In the genomic region with DNA sequence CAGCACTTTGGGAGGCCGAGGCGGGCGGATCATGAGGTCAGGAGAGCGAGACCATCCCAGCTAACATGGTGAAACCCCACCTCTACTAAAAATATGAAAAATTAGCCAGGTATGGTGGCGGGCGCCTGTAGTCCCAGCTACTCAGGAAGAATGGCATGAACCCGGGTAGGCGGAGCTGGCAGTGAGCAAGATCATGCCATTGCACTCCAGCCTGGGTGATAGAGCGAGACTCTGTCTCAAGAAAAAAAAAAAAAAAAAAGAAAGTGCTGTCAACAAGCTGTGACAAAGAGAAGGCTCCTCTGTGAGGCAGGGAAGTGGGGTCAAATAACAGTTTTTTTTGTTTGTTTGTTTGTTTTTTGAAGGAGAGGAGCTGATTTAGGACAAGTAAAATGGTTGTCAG, we compare ENCODE assay signal across 7 cellular contexts. TPM values are rescaled to one million over a fixed set of nuclear protein-coding genes. Genes with fewer than 3 reads are reported as not detected.
DNase-seq lines count a peak whose midpoint lies in the region; ATAC-seq and TF ChIP-seq lines count a peak whose summit lies in the region.
"Not testable (repeated sequence)": the region's sequence is repeated elsewhere in the genome, so short reads cannot be mapped to it uniquely, and the experiment has no call there.

No MANE protein-coding gene starts in this region.

- H3K9ac ChIP-seq in H9 (ENCODE audit: extremely low read depth, insufficient read length, low read length); endodermal cell (ENCODE audit: extremely low read depth, low read length, poor library complexity, severe bottlenecking): not testable (repeated sequence)

- not testable (repeated sequence) for H2AFZ ChIP-seq in H9 (ENCODE audit: low read length)

- not testable (repeated sequence) for H3K36me3 ChIP-seq in endodermal cell (ENCODE audit: control insufficient read depth, insufficient read depth, low read length)

- H3K9me3 ChIP-seq in H9 (ENCODE audit: control insufficient read depth, low read depth, low read length); endodermal cell (ENCODE audit: control insufficient read depth, low read length): not testable (repeated sequence)

- H4K5ac ChIP-seq in H9 (ENCODE audit: insufficient read length, low read depth, low read length) = not testable (repeated sequence)

- H2BK20ac ChIP-seq in H9 (ENCODE audit: low read depth, low read length, poor library complexity, severe bottlenecking) = not testable (repeated sequence)

- not testable (repeated sequence) for H3K27me3 Mint-ChIP-seq in H9 (ENCODE audit: low read depth); T-helper 2 cell treated with Interferon-gamma antibody and Interleukin-4, amounts not matched to agents 5 μg/mL and 100 μg/mL, for 36 hours (ENCODE audit: low read depth); activated CD8-positive, alpha-beta T cell treated with anti-CD3 and anti-CD28 coated beads for 36 hours; activated T-helper 2 cell treated with anti-CD3 and anti-CD28 coated beads, Interferon-gamma antibody, Interleukin-2, Interleukin-4, amounts not matched to agents 10 μg/mL and 5 μg/mL and 100 μg/mL, durations not matched to agents 14 hours and 24 hours and 36 hours (ENCODE audit: low read depth); activated naive CD8-positive, alpha-beta T cell treated with anti-CD3 and anti-CD28 coated beads, Interleukin-2, amount 10 ng/mL, durations not matched to agents 7 days and 5 days; endodermal cell (ENCODE audit: insufficient read depth)

- not testable (repeated sequence) for H3K4ac ChIP-seq in H9 (ENCODE audit: low read depth, low read length)

- not testable (repeated sequence) for DNase-seq in H9; T-helper 2 cell treated with Interferon-gamma antibody and Interleukin-4, amounts not matched to agents 5 μg/mL and 100 μg/mL, for 36 hours (ENCODE audit: low spot score); activated CD8-positive, alpha-beta T cell treated with anti-CD3 and anti-CD28 coated beads for 36 hours; activated T-helper 2 cell treated with anti-CD3 and anti-CD28 coated beads, Interferon-gamma antibody, Interleukin-2, Interleukin-4, amounts not matched to agents 10 μg/mL and 5 μg/mL and 100 μg/mL, durations not matched to agents 14 hours and 24 hours and 36 hours (ENCODE audit: low spot score); activated naive CD8-positive, alpha-beta T cell treated with anti-CD3 and anti-CD28 coated beads, Interleukin-2, amount 10 ng/mL, durations not matched to agents 7 days and 5 days; endodermal cell
- DNase-seq in stimulated activated CD4-positive, alpha-beta T cell treated with anti-CD3 and anti-CD28 coated beads, Interleukin-4, amount 100 ng/mL, for 1 hour = peak; percentile 10

- H3K36me3 Mint-ChIP-seq in H9 (ENCODE audit: insufficient read depth in 1 of 3, low read depth in 3 of 3) = not testable (repeated sequence)
- peaks cover 47% of the 10 kb centered on the region for H3K36me3 Mint-ChIP-seq in T-helper 2 cell treated with Interferon-gamma antibody and Interleukin-4, amounts not matched to agents 5 μg/mL and 100 μg/mL, for 36 hours (ENCODE audit: low read depth)
- H3K36me3 Mint-ChIP-seq in activated CD8-positive, alpha-beta T cell treated with anti-CD3 and anti-CD28 coated beads for 36 hours (ENCODE audit: low read depth) = peaks cover 42% of the 10 kb centered on the region
- H3K36me3 Mint-ChIP-seq in activated T-helper 2 cell treated with anti-CD3 and anti-CD28 coated beads, Interferon-gamma antibody, Interleukin-2, Interleukin-4, amounts not matched to agents 10 μg/mL and 5 μg/mL and 100 μg/mL, durations not matched to agents 14 hours and 24 hours and 36 hours (ENCODE audit: low read depth) = peaks cover 67% of the 10 kb centered on the region
- H3K36me3 Mint-ChIP-seq in activated naive CD8-positive, alpha-beta T cell treated with anti-CD3 and anti-CD28 coated beads, Interleukin-2, amount 10 ng/mL, durations not matched to agents 7 days and 5 days = peaks cover 31% of the 10 kb centered on the region
- H3K36me3 Mint-ChIP-seq in endodermal cell (ENCODE audit: low read depth) = peaks cover 15% of the 10 kb centered on the region

- not testable (repeated sequence) for H2BK120ac ChIP-seq in H9 (ENCODE audit: low read depth, low read length, poor library complexity, severe bottlenecking)

- WGBS in H9 (ENCODE audit: extremely low coverage, insufficient read length, low lambda C conversion rate) = no CpG with 5 or more reads among the region's 9 CpGs
- 90% methylated on average over 6 to 9 of the region's 9 CpGs for WGBS in endodermal cell (ENCODE audit: insufficient coverage in 1 of 2, insufficient read length in 1 of 2), 2 experiments

- not testable (repeated sequence) for H3K27ac ChIP-seq in H9 (ENCODE audit: insufficient read length, low read depth, low read length); endodermal cell (ENCODE audit: low read depth, low read length)

- not testable (repeated sequence) for H3K4me3 ChIP-seq in endodermal cell (ENCODE audit: low read length)

- intact Hi-C loops in activated CD8-positive, alpha-beta T cell treated with anti-CD3 and anti-CD28 coated beads for 36 hours (cut with micrococcal nuclease) = loop anchor here (5.0 kb wide), 1 partner anchor 41 kb away; the partner anchor contains the start of gene GALM
- intact Hi-C loops in activated T-helper 2 cell treated with anti-CD3 and anti-CD28 coated beads, Interferon-gamma antibody, Interleukin-2, Interleukin-4, amounts not matched to agents 10 μg/mL and 5 μg/mL and 100 μg/mL, durations not matched to agents 14 hours and 24 hours and 36 hours (cut with micrococcal nuclease) = loop anchor here (2.0 kb wide), 1 partner anchor 18 kb away; no protein-coding TSS in a partner anchor

- H4K91ac ChIP-seq in H9 (ENCODE audit: insufficient read length, low read depth, low read length) = not testable (repeated sequence)

- H2BK15ac ChIP-seq in H9 (ENCODE audit: low read depth, low read length) = not testable (repeated sequence)

- peaks cover 15% of the 10 kb centered on the region in 2 experiments for H3K4me1 Mint-ChIP-seq in H9
- peaks cover 50% of the 10 kb centered on the region for H3K4me1 Mint-ChIP-seq in T-helper 2 cell treated with Interferon-gamma antibody and Interleukin-4, amounts not matched to agents 5 μg/mL and 100 μg/mL, for 36 hours (ENCODE audit: low read depth)
- H3K4me1 Mint-ChIP-seq in activated CD8-positive, alpha-beta T cell treated with anti-CD3 and anti-CD28 coated beads for 36 hours (ENCODE audit: low read depth) = peaks cover 56% of the 10 kb centered on the region
- peaks cover 54% of the 10 kb centered on the region for H3K4me1 Mint-ChIP-seq in activated T-helper 2 cell treated with anti-CD3 and anti-CD28 coated beads, Interferon-gamma antibody, Interleukin-2, Interleukin-4, amounts not matched to agents 10 μg/mL and 5 μg/mL and 100 μg/mL, durations not matched to agents 14 hours and 24 hours and 36 hours (ENCODE audit: low read depth)
- peaks cover 31% of the 10 kb centered on the region for H3K4me1 Mint-ChIP-seq in activated naive CD8-positive, alpha-beta T cell treated with anti-CD3 and anti-CD28 coated beads, Interleukin-2, amount 10 ng/mL, durations not matched to agents 7 days and 5 days
- H3K4me1 Mint-ChIP-seq in endodermal cell = peaks cover 29% of the 10 kb centered on the region

- H2BK12ac ChIP-seq in H9 (ENCODE audit: insufficient read length, low read depth, low read length) = not testable (repeated sequence)

- not testable (repeated sequence) for H3K27me3 ChIP-seq in H9 (ENCODE audit: insufficient read depth, low read length); endodermal cell (ENCODE audit: control insufficient read depth, insufficient read depth, low read length, poor library complexity, severe bottlenecking)

- H3K4me2 ChIP-seq in H9 (ENCODE audit: insufficient read depth, insufficient read length, low read length) = not testable (repeated sequence)

- H3K14ac ChIP-seq in H9 (ENCODE audit: insufficient read depth, low read length) = not testable (repeated sequence)

- TF ChIP-seq CTCF in H9 (conservative IDR thresholded peaks at IDR 0.05); activated CD8-positive, alpha-beta T cell treated with anti-CD3 and anti-CD28 coated beads for 36 hours (IDR thresholded peaks at IDR 0.05); endodermal cell (conservative IDR thresholded peaks at IDR 0.05): not testable (repeated sequence)

- not testable (repeated sequence) for H3K23ac ChIP-seq in H9 (ENCODE audit: insufficient read length, low read depth, low read length)

- not testable (repeated sequence) for H3K79me2 ChIP-seq in H9 (ENCODE audit: insufficient read depth, low read length)

- not testable (repeated sequence) for H3K23me2 ChIP-seq in H9 (ENCODE audit: insufficient read length, low read depth, low read length, poor library complexity, severe bottlenecking)

- H4K20me1 ChIP-seq in H9 (ENCODE audit: control insufficient read depth, insufficient read depth, insufficient read length) = not testable (repeated sequence)

- H3K9me3 Mint-ChIP-seq in H9; T-helper 2 cell treated with Interferon-gamma antibody and Interleukin-4, amounts not matched to agents 5 μg/mL and 100 μg/mL, for 36 hours; activated CD8-positive, alpha-beta T cell treated with anti-CD3 and anti-CD28 coated beads for 36 hours; activated T-helper 2 cell treated with anti-CD3 and anti-CD28 coated beads, Interferon-gamma antibody, Interleukin-2, Interleukin-4, amounts not matched to agents 10 μg/mL and 5 μg/mL and 100 μg/mL, durations not matched to agents 14 hours and 24 hours and 36 hours; activated naive CD8-positive, alpha-beta T cell treated with anti-CD3 and anti-CD28 coated beads, Interleukin-2, amount 10 ng/mL, durations not matched to agents 7 days and 5 days; endodermal cell: not testable (repeated sequence)

- H3K4me1 ChIP-seq in H9 (ENCODE audit: insufficient read depth, low read length); endodermal cell (ENCODE audit: control insufficient read depth, insufficient read depth, low read length): not testable (repeated sequence)

- peak overlapping the region; percentile 33 to 92 (median 91); a peak in 5 of 7 replicates for H3K27ac Mint-ChIP-seq in H9
- H3K27ac Mint-ChIP-seq in T-helper 2 cell treated with Interferon-gamma antibody and Interleukin-4, amounts not matched to agents 5 μg/mL and 100 μg/mL, for 36 hours = peak overlapping the region; percentile 86
- H3K27ac Mint-ChIP-seq in activated CD8-positive, alpha-beta T cell treated with anti-CD3 and anti-CD28 coated beads for 36 hours = peak overlapping the region; percentile 87
- peak overlapping the region; percentile 81 for H3K27ac Mint-ChIP-seq in activated T-helper 2 cell treated with anti-CD3 and anti-CD28 coated beads, Interferon-gamma antibody, Interleukin-2, Interleukin-4, amounts not matched to agents 10 μg/mL and 5 μg/mL and 100 μg/mL, durations not matched to agents 14 hours and 24 hours and 36 hours
- H3K27ac Mint-ChIP-seq in activated naive CD8-positive, alpha-beta T cell treated with anti-CD3 and anti-CD28 coated beads, Interleukin-2, amount 10 ng/mL, durations not matched to agents 7 days and 5 days = peak overlapping the region; percentile 87
- peak overlapping the region; percentile 67 for H3K27ac Mint-ChIP-seq in endodermal cell

- POLR2A ChIA-PET in activated CD8-positive, alpha-beta T cell treated with anti-CD3 and anti-CD28 coated beads for 36 hours (lab: Charles Lee) = interaction anchor here (0.9 to 1.9 kb wide), 6 partner anchors 10 to 42 kb away, joined by 4 to 7 read pairs (median 4); no protein-coding TSS in a partner anchor
- POLR2A ChIA-PET in activated naive CD8-positive, alpha-beta T cell treated with anti-CD3 and anti-CD28 coated beads, Interleukin-2, amount 10 ng/mL, durations not matched to agents 7 days and 5 days (lab: Charles Lee) = interaction anchor here (0.7 to 1.7 kb wide), 6 partner anchors 16 to 106 kb away, joined by 3 to 9 read pairs (median 4); partner anchors contain the start of genes GALM, HNRNPLL and SRSF7

- H3K79me1 ChIP-seq in H9 (ENCODE audit: insufficient read depth, low read depth, low read length, poor library complexity, severe bottlenecking) = not testable (repeated sequence)

- H2AK5ac ChIP-seq in H9 (ENCODE audit: insufficient read length, low read length) = not testable (repeated sequence)

- CTCF ChIA-PET in activated CD8-positive, alpha-beta T cell treated with anti-CD3 and anti-CD28 coated beads for 36 hours (lab: Charles Lee) = interaction anchor here (0.8 to 3.2 kb wide), 4 partner anchors 14 to 127 kb away, joined by 3 to 19 read pairs (median 8); partner anchors contain the start of gene HNRNPLL

- not testable (repeated sequence) for H4K8ac ChIP-seq in H9 (replicated peaks; ENCODE audit: insufficient read length, low read depth, low read length)

- H3K18ac ChIP-seq in H9 (ENCODE audit: insufficient read length, low read depth, low read length) = not testable (repeated sequence)

- not testable (repeated sequence) for H2BK5ac ChIP-seq in H9 (ENCODE audit: insufficient read length, low read length)

- H3K4me3 Mint-ChIP-seq in H9, endodermal cell: not testable (repeated sequence)
- H3K4me3 Mint-ChIP-seq in T-helper 2 cell treated with Interferon-gamma antibody and Interleukin-4, amounts not matched to agents 5 μg/mL and 100 μg/mL, for 36 hours = peak overlapping the region; percentile 77
- H3K4me3 Mint-ChIP-seq in activated CD8-positive, alpha-beta T cell treated with anti-CD3 and anti-CD28 coated beads for 36 hours = peak overlapping the region; percentile 32
- peak overlapping the region; percentile 32 for H3K4me3 Mint-ChIP-seq in activated T-helper 2 cell treated with anti-CD3 and anti-CD28 coated beads, Interferon-gamma antibody, Interleukin-2, Interleukin-4, amounts not matched to agents 10 μg/mL and 5 μg/mL and 100 μg/mL, durations not matched to agents 14 hours and 24 hours and 36 hours (ENCODE audit: low read depth)
- H3K4me3 Mint-ChIP-seq in activated naive CD8-positive, alpha-beta T cell treated with anti-CD3 and anti-CD28 coated beads, Interleukin-2, amount 10 ng/mL, durations not matched to agents 7 days and 5 days = peak overlapping the region; percentile 53

- ATAC-seq in activated CD8-positive, alpha-beta T cell treated with anti-CD3 and anti-CD28 coated beads for 36 hours = peak; percentile 21
- not testable (repeated sequence) for ATAC-seq in activated naive CD8-positive, alpha-beta T cell treated with anti-CD3 and anti-CD28 coated beads, Interleukin-2, amount 10 ng/mL, durations not matched to agents 7 days and 5 days (ENCODE audit: low read depth)

- H3T11ph ChIP-seq in H9 (ENCODE audit: low read length) = not testable (repeated sequence)

- H3K56ac ChIP-seq in H9 (ENCODE audit: insufficient read length, low read depth, low read length) = not testable (repeated sequence)

RNA-seq across cellular contexts. Expression of gene GALM, which starts 42.6 kb away (rescaled TPM):
- total RNA-seq in H9 (2021) (10.0 and 10.4 TPM in 2 replicates), endodermal cell (10 to 100 TPM; 14.2 to 16.2 TPM)
- total RNA-seq in activated CD8-positive, alpha-beta T cell treated with anti-CD3 and anti-CD28 coated beads for 36 hours = 10 to 100 TPM; 38.3 to 40.6 TPM
- 42.1 and 43.0 TPM in 2 replicates for total RNA-seq in activated T-helper 2 cell treated with anti-CD3 and anti-CD28 coated beads, Interferon-gamma antibody, Interleukin-2, Interleukin-4, amounts not matched to agents 10 μg/mL and 5 μg/mL and 100 μg/mL, durations not matched to agents 14 hours and 24 hours and 36 hours
- 10 to 100 TPM; 28.3 to 30.2 TPM for total RNA-seq in activated naive CD8-positive, alpha-beta T cell treated with anti-CD3 and anti-CD28 coated beads, Interleukin-2, amount 10 ng/mL, durations not matched to agents 7 days and 5 days
- polyA plus RNA-seq in endodermal cell (2013, experiment 1 of 2) = 9.3 TPM
- 8.8 TPM for polyA plus RNA-seq in endodermal cell (2013, experiment 2 of 2)

RNA-seq across cellular contexts. Expression of gene SRSF7, which starts 42.7 kb away (rescaled TPM):
- total RNA-seq in H9 (2021) (576 and 589 TPM in 2 replicates), endodermal cell (100 to 1,000 TPM; 306 to 332 TPM)
- total RNA-seq in activated CD8-positive, alpha-beta T cell treated with anti-CD3 and anti-CD28 coated beads for 36 hours = 100 to 1,000 TPM; 320 to 333 TPM
- 401 and 406 TPM in 2 replicates for total RNA-seq in activated T-helper 2 cell treated with anti-CD3 and anti-CD28 coated beads, Interferon-gamma antibody, Interleukin-2, Interleukin-4, amounts not matched to agents 10 μg/mL and 5 μg/mL and 100 μg/mL, durations not matched to agents 14 hours and 24 hours and 36 hours
- 100 to 1,000 TPM; 315 to 318 TPM for total RNA-seq in activated naive CD8-positive, alpha-beta T cell treated with anti-CD3 and anti-CD28 coated beads, Interleukin-2, amount 10 ng/mL, durations not matched to agents 7 days and 5 days
- 316 TPM for polyA plus RNA-seq in endodermal cell (2013, experiment 1 of 2)
- polyA plus RNA-seq in endodermal cell (2013, experiment 2 of 2) = 312 TPM
